13 cellular contexts compared by ENCODE assay signal in genomic region chr21:38945536-38946245, GRCh38.
A peak's percentile ranks its signal among the peaks of the same experiment; 100 is the strongest.
DNase-seq lines count a peak whose midpoint lies in the region; ATAC-seq and TF ChIP-seq lines count a peak whose summit lies in the region.
"Had no signal": no experiment of that assay in that cellular context is flagged by ENCODE, and none has a peak within 500 bp of the region (broad histone marks: within the 10 kb centered on the region; RNA-seq: fewer than 3 reads in every experiment).

No MANE protein-coding gene starts in this region.

- H3K23ac ChIP-seq in mesendoderm (ENCODE audit: low read length) = no peak overlapping the region

- no peaks in the 10 kb centered on the region for H3K79me2 ChIP-seq in mesendoderm (ENCODE audit: control insufficient read depth, insufficient read depth, low read length)

- H3K27ac ChIP-seq in colonic mucosa (peak overlapping the region; percentile 11), mesendoderm (ENCODE audit: low read depth, low read length) (no peak overlapping the region)
- H3K27ac ChIP-seq: right atrium auricular region, uterus had no signal

- no peaks in the 10 kb centered on the region for H3K79me1 ChIP-seq in mesendoderm (ENCODE audit: low read length)

- no peak overlapping the region for H2BK15ac ChIP-seq in mesendoderm (replicated peaks; ENCODE audit: low read depth)

- H3K4me3 ChIP-seq in colonic mucosa = no peak overlapping the region
- H3K4me3 ChIP-seq in mesendoderm (ENCODE audit: low read length) = no peak overlapping the region
- H3K4me3 ChIP-seq: right atrium auricular region, uterus had no signal

- H4K5ac ChIP-seq in mesendoderm (ENCODE audit: low read length) = no peak overlapping the region

- DNase-seq in Daoy (ENCODE audit: low read depth) = peak; percentile 27
- peak; percentile 52 for DNase-seq in NCI-H1105 treated with DMSO at 0.1 percent for 48 hours (lab: John Stamatoyannopoulos, UW)
- DNase-seq in colonic mucosa = no peak
- DNase-seq in mesendoderm = peak; percentile 88
- no peak for DNase-seq in MV-4-11 (lab: John Stamatoyannopoulos, UW)
- DNase-seq: activated CD8-positive, alpha-beta memory T cell treated with anti-CD3 and anti-CD28 coated beads, Interleukin-2, amount 10 ng/mL, durations not matched to agents 7 days and 5 days; DMS53; stimulated activated CD4-positive, alpha-beta T cell treated with anti-CD3 and anti-CD28 coated beads, Interleukin-2, amount 100 ng/mL, for 48 hours; uterus had no signal

- H3K4ac ChIP-seq in mesendoderm (ENCODE audit: low read depth, low read length) = no peak overlapping the region

- H3K18ac ChIP-seq in mesendoderm (ENCODE audit: low read length) = no peak overlapping the region

- no peak overlapping the region for H3K56ac ChIP-seq in mesendoderm (ENCODE audit: low read length)

- ATAC-seq in activated CD4-positive, CD25-positive, alpha-beta regulatory T cell treated with anti-CD3 and anti-CD28 coated beads, Interleukin-2, amount 50 U/mL, for 24 hours = no peak
- ATAC-seq in HG02885 (IDR thresholded peaks at IDR 0.05; ENCODE audit: poor library complexity, unreplicated experiment) = no peak
- ATAC-seq in GM18498 (IDR thresholded peaks at IDR 0.05; ENCODE audit: unreplicated experiment) = no peak
- ATAC-seq: activated CD8-positive, alpha-beta memory T cell treated with anti-CD3 and anti-CD28 coated beads, Interleukin-2, amount 10 ng/mL, durations not matched to agents 7 days and 5 days had no signal

- H4K8ac ChIP-seq in mesendoderm (ENCODE audit: low read depth, low read length) = no peak overlapping the region

- H3K27me3 ChIP-seq in colonic mucosa = no peaks in the 10 kb centered on the region
- H3K27me3 ChIP-seq in mesendoderm (ENCODE audit: insufficient read depth, low read length, poor library complexity) = no peaks in the 10 kb centered on the region
- H3K27me3 ChIP-seq: right atrium auricular region, uterus had no signal

- H2BK120ac ChIP-seq in mesendoderm (ENCODE audit: low read depth, low read length) = no peak overlapping the region

- no peaks in the 10 kb centered on the region for H3K36me3 ChIP-seq in colonic mucosa
- no peaks in the 10 kb centered on the region for H3K36me3 ChIP-seq in mesendoderm (ENCODE audit: control insufficient read depth, insufficient read depth, low read length)
- H3K36me3 ChIP-seq: right atrium auricular region, uterus had no signal

- intact Hi-C loops in colonic mucosa (cut with DNase I) = no loop called here

- WGBS in mesendoderm (ENCODE audit: extremely low coverage, insufficient coverage, low lambda C conversion rate) = no CpG with 5 or more reads among the region's 17 CpGs

- no peak for TF ChIP-seq CTCF in colonic mucosa (IDR thresholded peaks at IDR 0.05)

- no peak overlapping the region for H3K4me2 ChIP-seq in mesendoderm (ENCODE audit: low read length)

- H3K9me3 ChIP-seq in colonic mucosa = no peaks in the 10 kb centered on the region
- H3K9me3 ChIP-seq: right atrium auricular region, uterus had no signal

- no peak overlapping the region for H2BK5ac ChIP-seq in mesendoderm (ENCODE audit: low read length)

- H3K9ac ChIP-seq in colonic mucosa (ENCODE audit: low read depth in 2 of 2, low read length in 2 of 2) = no peak overlapping the region
- no peak overlapping the region for H3K9ac ChIP-seq in mesendoderm (ENCODE audit: low read length)

- no peak overlapping the region for H2AK5ac ChIP-seq in mesendoderm (ENCODE audit: low read length)

- no peaks in the 10 kb centered on the region for H3K4me1 ChIP-seq in colonic mucosa
- H3K4me1 ChIP-seq in mesendoderm (ENCODE audit: control insufficient read depth, low read depth, low read length) = no peaks in the 10 kb centered on the region
- H3K4me1 ChIP-seq: right atrium auricular region, uterus had no signal

Comparison
In these comparisons a context has a peak if more than half of its experiments do, and no peak if none do; other contexts are left out.
1. DNase-seq: peak in Daoy (single experiment), NCI-H1105 treated with DMSO at 0.1 percent for 48 hours (single experiment) and mesendoderm (single experiment); none in colonic mucosa (single experiment) and MV-4-11 (single experiment).